8 cellular contexts compared by ENCODE assay signal in genomic region chr1:161013104-161013590, GRCh38. TPM values are rescaled to one million over a fixed set of nuclear protein-coding genes. Genes with fewer than 3 reads are reported as not detected.
DNase-seq lines count a peak whose midpoint lies in the region; ATAC-seq, FAIRE-seq and TF ChIP-seq lines count a peak whose summit lies in the region.

No MANE protein-coding gene starts in this region.

- H3K36me3 ChIP-seq in SU-DHL-6 (ENCODE audit: low read length) = no peaks in the 10 kb centered on the region

- H3K9me3 ChIP-seq in AG04450 (ENCODE audit: control insufficient read depth, insufficient read depth, low read length) = no peaks in the 10 kb centered on the region
- H3K9me3 ChIP-seq in SU-DHL-6 (ENCODE audit: insufficient read depth, low read length) = no peaks in the 10 kb centered on the region
- H3K9me3 ChIP-seq in right cardiac atrium (ENCODE audit: control insufficient read depth, low read length) = no peaks in the 10 kb centered on the region

- POLR2A ChIA-PET in AG04450 (lab: Yijun Ruan, JAX) = interaction anchor here (0.6 kb wide), 1 partner anchor 36 kb away, joined by 4 read pairs; no protein-coding TSS in a partner anchor

- H3K27ac ChIP-seq in AG04450 (ENCODE audit: low read depth, low read length) (peak overlapping the region; percentile 33), SU-DHL-6 (ENCODE audit: low read depth, low read length) (0 out of 2 replicates have a peak overlapping the region, but pooled peaks have one; percentile 39), right cardiac atrium (ENCODE audit: low read length) (peak overlapping the region; percentile 96)

- no peaks in the 10 kb centered on the region for H3K9me3 Mint-ChIP-seq in stimulated activated naive CD8-positive, alpha-beta T cell treated with anti-CD3 and anti-CD28 coated beads, Interleukin-15, Interleukin-2, amounts not matched to agents 100 ng/mL and 50 ng/mL, for 24 hours

- no peaks in the 10 kb centered on the region for H3K9me2 ChIP-seq in SU-DHL-6 (replicated peaks; ENCODE audit: insufficient read depth, low read length)

- peak overlapping the region; percentile 20 for H2AFZ ChIP-seq in SU-DHL-6 (ENCODE audit: low read depth, low read length, severe bottlenecking)

- H4K20me1 ChIP-seq in SU-DHL-6 (ENCODE audit: low read depth, low read length) = no peaks in the 10 kb centered on the region

- H3K79me2 ChIP-seq in SU-DHL-6 (ENCODE audit: insufficient read depth, low read length) = no peaks in the 10 kb centered on the region; the same call in 1 of the 2 replicates

- no peak for DNase-seq in AG04450 (ENCODE audit: low read depth, low spot score)
- no peak for DNase-seq in right cardiac atrium
- no peak for DNase-seq in inferior parietal cortex (ENCODE audit: extremely low spot score)
- DNase-seq in D721Med (ENCODE audit: insufficient read length, low spot score) = no peak

- peak overlapping the region; percentile 80 for H3K4me3 Mint-ChIP-seq in stimulated activated naive CD8-positive, alpha-beta T cell treated with anti-CD3 and anti-CD28 coated beads, Interleukin-15, Interleukin-2, amounts not matched to agents 100 ng/mL and 50 ng/mL, for 24 hours

- peak overlapping the region; percentile 85 for H3K27ac Mint-ChIP-seq in stimulated activated naive CD8-positive, alpha-beta T cell treated with anti-CD3 and anti-CD28 coated beads, Interleukin-15, Interleukin-2, amounts not matched to agents 100 ng/mL and 50 ng/mL, for 24 hours

- H3K36me3 Mint-ChIP-seq in stimulated activated naive CD8-positive, alpha-beta T cell treated with anti-CD3 and anti-CD28 coated beads, Interleukin-15, Interleukin-2, amounts not matched to agents 100 ng/mL and 50 ng/mL, for 24 hours (ENCODE audit: low read depth) = no peaks in the 10 kb centered on the region

- TF ChIP-seq CTCF in AG04450 (IDR thresholded peaks at IDR 0.05; ENCODE audit: low read depth, low read length) (no peak), SU-DHL-6 (IDR thresholded peaks at IDR 0.05; ENCODE audit: insufficient read depth, low read length, poor library complexity, severe bottlenecking) (no peak), D721Med (IDR thresholded peaks at IDR 0.05; ENCODE audit: insufficient read depth, missing control alignments) (no peak)

- peak overlapping the region; percentile 17; the same call in 1 of the 2 replicates for H3K9ac ChIP-seq in SU-DHL-6 (ENCODE audit: low read length)

- WGBS in right cardiac atrium = 38% methylated on average over 1 of the region's 1 CpG

- intact Hi-C loops in right cardiac atrium (cut with DNase I) = no loop called here

- H3K4me2 ChIP-seq in SU-DHL-6 (ENCODE audit: low read depth, low read length, poor library complexity, severe bottlenecking) = peak overlapping the region; percentile 47

- H3K4me1 ChIP-seq in right cardiac atrium (ENCODE audit: control insufficient read depth, insufficient read depth, low read length) = peaks cover 8% of the 10 kb centered on the region

- no peak for FAIRE-seq in D721Med (lab: Jason Lieb, UNC)

- no peaks in the 10 kb centered on the region for H3F3A ChIP-seq in SU-DHL-6 (ENCODE audit: insufficient read depth)

- H3K27me3 Mint-ChIP-seq in stimulated activated naive CD8-positive, alpha-beta T cell treated with anti-CD3 and anti-CD28 coated beads, Interleukin-15, Interleukin-2, amounts not matched to agents 100 ng/mL and 50 ng/mL, for 24 hours = no peaks in the 10 kb centered on the region

- H3K4me3 ChIP-seq in AG04450 (ENCODE audit: low read depth, low read length) (no peak overlapping the region), SU-DHL-6 (ENCODE audit: insufficient read depth, low read length, poor library complexity, severe bottlenecking) (peak overlapping the region; percentile 22), right cardiac atrium (ENCODE audit: low read length) (no peak overlapping the region)

- H3K27me3 ChIP-seq in AG04450 (ENCODE audit: control insufficient read depth, insufficient read depth, low read length) (no peaks in the 10 kb centered on the region), SU-DHL-6 (ENCODE audit: low read length) (no peaks in the 10 kb centered on the region), right cardiac atrium (ENCODE audit: control insufficient read depth, insufficient read depth) (no peaks in the 10 kb centered on the region)

- peaks cover 48% of the 10 kb centered on the region for H3K4me1 Mint-ChIP-seq in stimulated activated naive CD8-positive, alpha-beta T cell treated with anti-CD3 and anti-CD28 coated beads, Interleukin-15, Interleukin-2, amounts not matched to agents 100 ng/mL and 50 ng/mL, for 24 hours (ENCODE audit: low read depth)

- CTCF ChIA-PET in AG04450 (lab: Charles Lee) = interaction anchor here (0.7 to 1.5 kb wide), 3 partner anchors 16 to 71 kb away, joined by 4 to 6 read pairs (median 5); no protein-coding TSS in a partner anchor

- ATAC-seq in GM21723 (IDR thresholded peaks at IDR 0.05; ENCODE audit: unreplicated experiment) (peak; percentile 13), right cardiac atrium (peak in 1 of 2 donors; percentile 32), HG02610 (IDR thresholded peaks at IDR 0.05; ENCODE audit: unreplicated experiment) (no peak)

RNA-seq across cellular contexts. Expression of gene F11R, which starts 7.8 kb away (rescaled TPM):
- polyA plus RNA-seq in AG04450 (2011; rRNA removed) (1.7 and 2.0 TPM in 2 replicates), right cardiac atrium (12.6 TPM)
- polyA minus RNA-seq in AG04450 (2011; rRNA and poly(A)+ RNA removed) = 2.1 and 2.2 TPM in 2 replicates
- 10 to 100 TPM; 18.8 to 27.2 (median 25.3) TPM for total RNA-seq in right cardiac atrium

RNA-seq across cellular contexts. Expression of gene TSTD1, which starts 25.6 kb away (rescaled TPM):
- polyA plus RNA-seq in AG04450 (2011; rRNA removed) (0.33 TPM in 1 of 2 replicates, not detected in the other), right cardiac atrium (63.6 TPM)
- polyA minus RNA-seq in AG04450 (2011; rRNA and poly(A)+ RNA removed) = not detected in 2 replicates
- 10 to 100 TPM; 23.5 to 46.8 (median 35.8) TPM for total RNA-seq in right cardiac atrium

RNA-seq across cellular contexts. Expression of gene USF1, which starts 32.6 kb away (rescaled TPM):
- polyA plus RNA-seq in AG04450 (2011; rRNA removed) (32.6 and 37.6 TPM in 2 replicates), right cardiac atrium (32.8 TPM)
- polyA minus RNA-seq in AG04450 (2011; rRNA and poly(A)+ RNA removed) = 110 and 126 TPM in 2 replicates
- 10 to 100 TPM; 34.5 to 41.4 (median 40.7) TPM for total RNA-seq in right cardiac atrium

RNA-seq across cellular contexts. Expression of gene ARHGAP30, which starts 56.5 kb away (rescaled TPM):
- polyA plus RNA-seq in AG04450 (2011; rRNA removed) = not detected in 2 replicates
- 0.09 TPM in 1 of 2 replicates, not detected in the other for polyA minus RNA-seq in AG04450 (2011; rRNA and poly(A)+ RNA removed)
- 1 to 10 TPM; 2.7 to 5.0 (median 4.7) TPM for total RNA-seq in right cardiac atrium
- polyA plus RNA-seq in right cardiac atrium = 1.5 TPM

RNA-seq across cellular contexts. Expression of gene ITLN2, which starts 58.5 kb away (rescaled TPM):
- polyA plus RNA-seq in AG04450 (2011; rRNA removed) (not detected in 2 replicates), right cardiac atrium (0.88 TPM)
- not detected in 2 replicates for polyA minus RNA-seq in AG04450 (2011; rRNA and poly(A)+ RNA removed)
- total RNA-seq in right cardiac atrium = 1 to 10 TPM in 2 of 4 donors, under 1 TPM in 2; 0.58 to 2.1 (median 0.94) TPM

Comparison
In these comparisons a context has a peak if more than half of its experiments do, and no peak if none do; other contexts are left out.
1. H3K27ac ChIP-seq: peak in every context shown above with its lines; median percentile 96 in right cardiac atrium; 39 in SU-DHL-6; 33 in AG04450.
2. RNA of gene TSTD1, which starts 25.6 kb away (polyA plus RNA-seq): 63.6 TPM in right cardiac atrium (single experiment); 0.33 TPM in AG04450; every median in the first group is over 10 times any median in the second.